8 cellular contexts compared by ENCODE assay signal in genomic region chr5:149999866-150000260, GRCh38.
DNase-seq lines count a peak whose midpoint lies in the region; ATAC-seq lines count a peak whose summit lies in the region.

No MANE protein-coding gene starts in this region.

- H3K27ac ChIP-seq in caudate nucleus (ENCODE audit: low read depth, low read length) (peak overlapping the region; percentile 87), mucosa of rectum (ENCODE audit: low read depth in 2 of 2, low read length in 2 of 2) (peak overlapping the region; percentile 91 to 94)

- H3K4me3 Mint-ChIP-seq in stimulated activated naive CD8-positive, alpha-beta T cell treated with anti-CD3 and anti-CD28 coated beads, Interleukin-15, Interleukin-2, amounts not matched to agents 100 ng/mL and 50 ng/mL, for 24 hours = peak overlapping the region; percentile 94

- H3K36me3 Mint-ChIP-seq in stimulated activated naive CD8-positive, alpha-beta T cell treated with anti-CD3 and anti-CD28 coated beads, Interleukin-15, Interleukin-2, amounts not matched to agents 100 ng/mL and 50 ng/mL, for 24 hours (ENCODE audit: low read depth) = peaks cover 38% of the 10 kb centered on the region

- H3K4me3 ChIP-seq in mucosa of rectum (ENCODE audit: low read length in 2 of 2) = peak overlapping the region; percentile 84

- peak overlapping the region; percentile 89 for H3K9ac ChIP-seq in mucosa of rectum (ENCODE audit: low read depth in 1 of 2, low read length in 2 of 2)

- peaks cover 18 to 36% of the 10 kb centered on the region in 2 donors for H3K4me1 ChIP-seq in mucosa of rectum (ENCODE audit: control insufficient read depth in 2 of 2, insufficient read depth in 2 of 2, low read length in 2 of 2)

- H3K9me3 Mint-ChIP-seq in stimulated activated naive CD8-positive, alpha-beta T cell treated with anti-CD3 and anti-CD28 coated beads, Interleukin-15, Interleukin-2, amounts not matched to agents 100 ng/mL and 50 ng/mL, for 24 hours = no peaks in the 10 kb centered on the region

- ATAC-seq in stimulated activated naive CD8-positive, alpha-beta T cell treated with anti-CD3 and anti-CD28 coated beads, Interleukin-15, Interleukin-2, amounts not matched to agents 100 U/mL and 50 U/mL, for 24 hours = no peak
- no peak for ATAC-seq in GM21360 (IDR thresholded peaks at IDR 0.05; ENCODE audit: unreplicated experiment)
- ATAC-seq in HG03439 (IDR thresholded peaks at IDR 0.05; ENCODE audit: unreplicated experiment) = no peak

- peaks cover 35% of the 10 kb centered on the region for H3K4me1 Mint-ChIP-seq in stimulated activated naive CD8-positive, alpha-beta T cell treated with anti-CD3 and anti-CD28 coated beads, Interleukin-15, Interleukin-2, amounts not matched to agents 100 ng/mL and 50 ng/mL, for 24 hours (ENCODE audit: low read depth)

- H3K27me3 ChIP-seq in mucosa of rectum (ENCODE audit: control insufficient read depth in 2 of 2, insufficient read depth in 2 of 2, low read length in 2 of 2) = no peaks in the 10 kb centered on the region

- no peaks in the 10 kb centered on the region for H3K9me3 ChIP-seq in mucosa of rectum (ENCODE audit: control insufficient read depth in 2 of 2, low read length in 2 of 2)

- no peaks in the 10 kb centered on the region for H3K27me3 Mint-ChIP-seq in stimulated activated naive CD8-positive, alpha-beta T cell treated with anti-CD3 and anti-CD28 coated beads, Interleukin-15, Interleukin-2, amounts not matched to agents 100 ng/mL and 50 ng/mL, for 24 hours

- peaks cover 11 to 14% of the 10 kb centered on the region in 2 donors for H3K36me3 ChIP-seq in mucosa of rectum (ENCODE audit: control insufficient read depth in 2 of 2, insufficient read depth in 2 of 2, low read length in 2 of 2)

- DNase-seq in stimulated activated naive CD8-positive, alpha-beta T cell treated with anti-CD3 and anti-CD28 coated beads, Interleukin-15, Interleukin-2, amounts not matched to agents 100 U/mL and 50 U/mL, for 24 hours = no peak
- DNase-seq in caudate nucleus (lab: John Stamatoyannopoulos, UW) = no peak
- no peak for DNase-seq in HuH-7 (ENCODE audit: low spot score)
- no peak for DNase-seq in stimulated activated CD4-positive, alpha-beta T cell treated with anti-CD3 and anti-CD28 coated beads, Interleukin-2, amount 100 ng/mL, for 24 hours

- H3K27ac Mint-ChIP-seq in stimulated activated naive CD8-positive, alpha-beta T cell treated with anti-CD3 and anti-CD28 coated beads, Interleukin-15, Interleukin-2, amounts not matched to agents 100 ng/mL and 50 ng/mL, for 24 hours = peak overlapping the region; percentile 91
